ENCODE assay signal across 15 cellular contexts in genomic region chr15:77869021-77869895, GRCh38.
DNase-seq lines count a peak whose midpoint lies in the region; ATAC-seq and TF ChIP-seq lines count a peak whose summit lies in the region.
"Had no signal": no experiment of that assay in that cellular context is flagged by ENCODE, and none has a peak within 500 bp of the region (broad histone marks: within the 10 kb centered on the region; RNA-seq: fewer than 3 reads in every experiment).

No MANE protein-coding gene starts in this region.

- DNase-seq in GM04504 (ENCODE audit: low read depth) (peak; percentile 35), Panc1 (ENCODE audit: low read depth, low spot score) (no peak), glomerular visceral epithelial cell (ENCODE audit: extremely low spot score) (peak; percentile 49), retina (peak; percentile 1), left lobe of liver (ENCODE audit: low spot score) (no peak), NCI-H1105 treated with DMSO at 0.1 percent for 48 hours (lab: John Stamatoyannopoulos, UW) (no peak)
- no peak for DNase-seq in stimulated activated naive CD4-positive, alpha-beta T cell (lab: John Stamatoyannopoulos, UW)
- DNase-seq: activated CD8-positive, alpha-beta memory T cell treated with anti-CD3 and anti-CD28 coated beads for 24 hours; CD4-positive, CD25-positive, alpha-beta regulatory T cell; NCI-H1092 treated with DMSO at 0.1 percent for 48 hours; NCI-H345 had no signal

- in situ Hi-C loops in Panc1 (cut with HindIII; ENCODE audit: low pct_unique_long_range_greater_than_20kb, low sequenced_read_pairs): no loop called here

- no peaks in the 10 kb centered on the region for H3K27me3 ChIP-seq in Panc1 (ENCODE audit: control insufficient read depth, insufficient read depth, low read length)
- H3K27me3 ChIP-seq: tibial artery had no signal

- peak; percentile 54 for ATAC-seq in Panc1
- ATAC-seq in left lobe of liver: no peak
- ATAC-seq in HG03097 (IDR thresholded peaks at IDR 0.05; ENCODE audit: low FRiP score, unreplicated experiment): no peak

- TF ChIP-seq CTCF in Panc1 (IDR thresholded peaks at IDR 0.05): no peak

- no peaks in the 10 kb centered on the region for H3K36me3 ChIP-seq in Panc1 (ENCODE audit: control insufficient read depth, insufficient read depth, low read length)
- H3K36me3 ChIP-seq: tibial artery had no signal

- intact Hi-C loops in Panc1 (cut with micrococcal nuclease; ENCODE audit: unreplicated experiment): no loop called here

- CTCF ChIA-PET in Panc1 (lab: Charles Lee): no interaction called here

- H3K27ac ChIP-seq in Panc1 (ENCODE audit: low read length): peak overlapping the region; percentile 54; the same call in 1 of the 2 replicates
- H3K27ac ChIP-seq: SK-N-MC, tibial artery had no signal

- no peaks in the 10 kb centered on the region for H3K9me3 ChIP-seq in Panc1 (ENCODE audit: control insufficient read depth, insufficient read depth, low read depth, low read length)
- H3K9me3 ChIP-seq: tibial artery had no signal

- H3K4me3 ChIP-seq in Panc1 (ENCODE audit: low read depth in 2 of 2, low read length in 2 of 2): no peak overlapping the region
- H3K4me3 ChIP-seq: GM23338, SK-N-MC, tibial artery had no signal

- H3K4me1 ChIP-seq in Panc1 (ENCODE audit: control insufficient read depth, insufficient read depth, low read length): peaks cover 14% of the 10 kb centered on the region

- BruUV-seq in Panc1 (replicated peaks; lab: Mats Ljungman, UMichigan): no TSS peak

- POLR2A ChIA-PET in Panc1 (lab: Charles Lee): no interaction called here

Comparison
In these comparisons a context has a peak if more than half of its experiments do, and no peak if none do; other contexts are left out.
1. DNase-seq: peak in GM04504 (single experiment), glomerular visceral epithelial cell (single experiment) and retina (single experiment); none in Panc1 (single experiment), left lobe of liver (single experiment), stimulated activated naive CD4-positive, alpha-beta T cell (0 of 6) and NCI-H1105 treated with DMSO at 0.1 percent for 48 hours (single experiment).